In genomic region chr10:3054816-3055202, GRCh38 we compare ENCODE assay signal across 24 cellular contexts. TPM values are rescaled to one million over a fixed set of nuclear protein-coding genes. Genes with fewer than 3 reads are reported as not detected.
DNase-seq lines count a peak whose midpoint lies in the region; ATAC-seq, FAIRE-seq and TF ChIP-seq lines count a peak whose summit lies in the region.
"Had no signal": no experiment of that assay in that cellular context is flagged by ENCODE, and none has a peak within 500 bp of the region (broad histone marks: within the 10 kb centered on the region; RNA-seq: fewer than 3 reads in every experiment).

No MANE protein-coding gene starts in this region.

- H3K4me1 Mint-ChIP-seq in astrocyte (ENCODE audit: low read depth, unreplicated experiment) = peaks cover 29% of the 10 kb centered on the region
- H3K4me1 Mint-ChIP-seq: activated B cell treated with CpG ODN at 0.5 μM for 24 hours; activated naive CD4-positive, alpha-beta T cell treated with anti-CD3 and anti-CD28 coated beads, Interleukin-2, amount 50 U/mL, for 24 hours; naive B cell had no signal

- H3K4me2 ChIP-seq in GM23248 (ENCODE audit: unreplicated experiment) (no peak overlapping the region), astrocyte (ENCODE audit: low read length) (no peak overlapping the region)

- WGBS in GM23248 (ENCODE audit: low coverage in 1 of 2, low lambda C conversion rate in 2 of 2, missing lambda C conversion rate in 2 of 2), 2 experiments = 88 to 90% methylated on average over 1 of the region's 1 CpG
- 29% methylated on average over 1 of the region's 1 CpG for WGBS in right cardiac atrium

- no peaks in the 10 kb centered on the region for H3K36me3 Mint-ChIP-seq in astrocyte (ENCODE audit: low read depth, unreplicated experiment)
- H3K36me3 Mint-ChIP-seq: activated naive CD4-positive, alpha-beta T cell treated with anti-CD3 and anti-CD28 coated beads, Interleukin-2, amount 50 U/mL, for 24 hours; CD4-positive, alpha-beta memory T cell; naive B cell had no signal

- H3K9me3 ChIP-seq in GM23248 (ENCODE audit: low read depth) (no peaks in the 10 kb centered on the region), astrocyte (ENCODE audit: insufficient read depth, low read depth, low read length) (no peaks in the 10 kb centered on the region), right cardiac atrium (ENCODE audit: control insufficient read depth, low read length) (no peaks in the 10 kb centered on the region)
- H3K9me3 ChIP-seq: ascending aorta, lower lobe of right lung, thoracic aorta had no signal

- H3K27me3 ChIP-seq in GM23248 (replicated peaks; ENCODE audit: insufficient read depth) (no peaks in the 10 kb centered on the region), astrocyte (ENCODE audit: insufficient read depth, low read length) (no peaks in the 10 kb centered on the region), right cardiac atrium (ENCODE audit: control insufficient read depth, insufficient read depth) (no peaks in the 10 kb centered on the region), rectal smooth muscle tissue (ENCODE audit: control insufficient read depth, insufficient read depth, low read length) (no peaks in the 10 kb centered on the region)
- H3K27me3 ChIP-seq: ascending aorta had no signal

- no peaks in the 10 kb centered on the region for H3K79me2 ChIP-seq in GM23248 (ENCODE audit: insufficient read depth)
- H3K79me2 ChIP-seq in astrocyte (ENCODE audit: insufficient read depth, low read length) = no peaks in the 10 kb centered on the region

- no peak overlapping the region for H3K4me3 Mint-ChIP-seq in astrocyte (ENCODE audit: unreplicated experiment)
- H3K4me3 Mint-ChIP-seq: activated B cell treated with CpG ODN at 0.5 μM for 24 hours; activated CD8-positive, alpha-beta T cell treated with anti-CD3 and anti-CD28 coated beads, Interleukin-2, amount 10 ng/mL, durations not matched to agents 7 days and 5 days; activated naive CD4-positive, alpha-beta T cell treated with anti-CD3 and anti-CD28 coated beads, Interleukin-2, amount 50 U/mL, for 24 hours; activated T-cell treated with anti-CD3 and anti-CD28 coated beads, Interleukin-2, amount 50 U/mL, for 24 hours; CD4-positive, alpha-beta memory T cell; HFFc6; naive B cell had no signal

- DNase-seq in GM23248 (no peak), astrocyte (ENCODE audit: low read depth) (no peak), right cardiac atrium (no peak), left colon (no peak), SKM-1 (lab: John Stamatoyannopoulos, UW; ENCODE audit: unreplicated experiment) (no peak)
- no peak for DNase-seq in stimulated activated CD4-positive, alpha-beta T cell treated with anti-CD3 and anti-CD28 coated beads, Interleukin-4, amount 100 ng/mL, for 24 hours
- DNase-seq: activated B cell treated with CpG ODN at 0.5 μM for 24 hours; activated CD8-positive, alpha-beta T cell treated with anti-CD3 and anti-CD28 coated beads, Interleukin-2, amount 10 ng/mL, durations not matched to agents 7 days and 5 days; activated T-cell treated with anti-CD3 and anti-CD28 coated beads, Interleukin-2, amount 50 U/mL, for 24 hours; CD4-positive, alpha-beta memory T cell; cortex of kidney; HFFc6; lower lobe of right lung; MM.1S; naive B cell; NCI-H1694; NCI-H774; stimulated activated CD4-positive, alpha-beta T cell treated with anti-CD3 and anti-CD28 coated beads, Interleukin-12 subunit alpha, Interleukin-12 subunit beta, amount 100 ng/mL, for 4 hours had no signal

- H4K20me1 ChIP-seq in GM23248 (ENCODE audit: insufficient read depth) (no peaks in the 10 kb centered on the region), astrocyte (ENCODE audit: insufficient read depth, low read length) (no peaks in the 10 kb centered on the region)

- no peaks in the 10 kb centered on the region for H3K9me2 ChIP-seq in GM23248 (ENCODE audit: insufficient read depth)

- H3K9me3 Mint-ChIP-seq in astrocyte (ENCODE audit: unreplicated experiment) = peaks cover 3% of the 10 kb centered on the region
- H3K9me3 Mint-ChIP-seq: activated naive CD4-positive, alpha-beta T cell treated with anti-CD3 and anti-CD28 coated beads, Interleukin-2, amount 50 U/mL, for 24 hours; activated T-cell treated with anti-CD3 and anti-CD28 coated beads, Interleukin-2, amount 50 U/mL, for 24 hours; HFFc6 had no signal

- in situ Hi-C loops in GM23248 (cut with MboI) = no loop called here

- no peaks in the 10 kb centered on the region for H3K27me3 Mint-ChIP-seq in astrocyte (ENCODE audit: low read depth, unreplicated experiment)

- H3K4me1 ChIP-seq in GM23248 (ENCODE audit: insufficient read depth) (no peaks in the 10 kb centered on the region), astrocyte (ENCODE audit: insufficient read depth, low read length) (peaks cover 4% of the 10 kb centered on the region), right cardiac atrium (ENCODE audit: control insufficient read depth, insufficient read depth, low read length) (peaks cover 2% of the 10 kb centered on the region), rectal smooth muscle tissue (ENCODE audit: control insufficient read depth, insufficient read depth, low read length) (peaks cover 4% of the 10 kb centered on the region)
- H3K4me1 ChIP-seq: ascending aorta, lower lobe of right lung had no signal

- H3K27ac ChIP-seq in GM23248 (no peak overlapping the region), astrocyte (ENCODE audit: low read depth, low read length) (no peak overlapping the region), right cardiac atrium (ENCODE audit: low read length) (peak overlapping the region; percentile 34), rectal smooth muscle tissue (ENCODE audit: low read depth, low read length) (peak overlapping the region; percentile 78)
- H3K27ac ChIP-seq: HL-60, lower lobe of right lung, thoracic aorta had no signal

- intact Hi-C loops in right cardiac atrium (cut with DNase I) = no loop called here
- intact Hi-C loops in left colon (cut with DNase I, micrococcal nuclease) = no loop called here

- peak overlapping the region; percentile 20 for H3K27ac Mint-ChIP-seq in astrocyte (ENCODE audit: unreplicated experiment)
- H3K27ac Mint-ChIP-seq: activated B cell treated with CpG ODN at 0.5 μM for 24 hours; activated CD8-positive, alpha-beta T cell treated with anti-CD3 and anti-CD28 coated beads, Interleukin-2, amount 10 ng/mL, durations not matched to agents 7 days and 5 days; activated naive CD4-positive, alpha-beta T cell treated with anti-CD3 and anti-CD28 coated beads, Interleukin-2, amount 50 U/mL, for 24 hours; activated T-cell treated with anti-CD3 and anti-CD28 coated beads, Interleukin-2, amount 50 U/mL, for 24 hours; CD4-positive, alpha-beta memory T cell; HFFc6; naive B cell had no signal

- H3K4me3 ChIP-seq in GM23248 (no peak overlapping the region), astrocyte (ENCODE audit: insufficient read depth, low read depth, low read length) (no peak overlapping the region), right cardiac atrium (ENCODE audit: low read length) (no peak overlapping the region), rectal smooth muscle tissue (ENCODE audit: low read length) (no peak overlapping the region)
- H3K4me3 ChIP-seq: ascending aorta, lower lobe of right lung, thoracic aorta had no signal

- H3K9ac ChIP-seq in GM23248 = no peak overlapping the region
- H3K9ac ChIP-seq in astrocyte (ENCODE audit: low read length) = no peak overlapping the region
- no peak overlapping the region for H3K9ac ChIP-seq in rectal smooth muscle tissue (ENCODE audit: low read length)

- no peaks in the 10 kb centered on the region for H3K36me3 ChIP-seq in GM23248 (ENCODE audit: low read depth)
- H3K36me3 ChIP-seq in astrocyte (ENCODE audit: insufficient read depth, low read length) = no peaks in the 10 kb centered on the region
- H3K36me3 ChIP-seq in rectal smooth muscle tissue (ENCODE audit: control insufficient read depth, insufficient read depth, low read length) = no peaks in the 10 kb centered on the region
- H3K36me3 ChIP-seq: ascending aorta, lower lobe of right lung, thoracic aorta had no signal

- no peak for FAIRE-seq in astrocyte (lab: Jason Lieb, UNC)

- no peaks in the 10 kb centered on the region for H3F3A ChIP-seq in GM23248 (ENCODE audit: insufficient read depth)

- TF ChIP-seq CTCF in astrocyte (IDR thresholded peaks at IDR 0.05; ENCODE audit: insufficient read depth, low read depth, low read length) = no peak

- ATAC-seq in right cardiac atrium = no peak
- no peak for ATAC-seq in left colon
- no peak for ATAC-seq in HG02973 (IDR thresholded peaks at IDR 0.05; ENCODE audit: unreplicated experiment)
- ATAC-seq: activated CD8-positive, alpha-beta T cell treated with anti-CD3 and anti-CD28 coated beads, Interleukin-2, amount 10 ng/mL, durations not matched to agents 7 days and 5 days; lower lobe of right lung had no signal

- H2AFZ ChIP-seq in GM23248 = 0 out of 2 replicates have a peak overlapping the region, but pooled peaks have one; percentile 12
- no peak overlapping the region for H2AFZ ChIP-seq in astrocyte (ENCODE audit: low read depth, low read length)

RNA-seq across cellular contexts. Expression of gene PFKP, which starts 12.5 kb away (rescaled TPM):
- 137 and 159 TPM in 2 replicates for total RNA-seq in GM23248 (2014; rRNA removed; shearing (Covaris generic))
- polyA plus RNA-seq in GM23248 (2016; fragmentation: Nextera tagmentation; extraction: Ambion mirVana) = 133 TPM in 2 replicates
- total RNA-seq in astrocyte = 356 and 361 TPM in 2 replicates
- total RNA-seq in right cardiac atrium = 100 to 1,000 TPM in 3 of 4 donors, 10 to 100 TPM in 1; 88.7 to 120 (median 114) TPM
- 86.8 TPM for polyA plus RNA-seq in right cardiac atrium
- 100 to 1,000 TPM; 104 to 116 TPM for total RNA-seq in left colon

Comparison
In these comparisons a context has a peak if more than half of its experiments do, and no peak if none do; other contexts are left out.
1. H3K27ac ChIP-seq: peak in right cardiac atrium (single experiment) and rectal smooth muscle tissue (single experiment); none in GM23248 (single experiment) and astrocyte (single experiment).